ENCODE assay signal across 1 cellular context in the genomic region with DNA sequence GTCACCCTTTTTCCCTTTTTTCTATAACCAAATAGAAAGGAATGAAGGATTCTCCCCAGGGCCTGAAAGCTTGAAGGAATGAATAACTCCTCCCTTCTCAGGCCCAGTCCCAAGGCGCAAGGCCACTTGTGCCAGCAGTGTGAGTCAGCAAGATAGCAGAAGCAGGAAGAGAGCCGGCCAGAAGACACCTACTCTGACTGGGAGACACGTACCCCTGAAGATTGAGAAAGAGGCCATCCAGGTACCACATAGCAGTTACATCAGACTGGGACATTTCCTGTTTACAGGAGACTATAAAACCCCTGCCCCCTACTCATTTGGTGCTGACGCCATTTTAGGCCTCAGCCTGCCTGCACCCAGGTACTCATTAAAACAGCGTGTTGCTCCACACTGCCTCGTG.
A peak's percentile ranks its signal among the peaks of the same experiment; 100 is the strongest.
TF ChIP-seq lines count a peak whose summit lies in the region.

No MANE protein-coding gene starts in this region.

TF ChIP-seq in K562, 482 proteins besides CTCF, POLR2A, EP300 and RAD21 (continued from another document and continues in another):
- TF ChIP-seq, protein P1, sequence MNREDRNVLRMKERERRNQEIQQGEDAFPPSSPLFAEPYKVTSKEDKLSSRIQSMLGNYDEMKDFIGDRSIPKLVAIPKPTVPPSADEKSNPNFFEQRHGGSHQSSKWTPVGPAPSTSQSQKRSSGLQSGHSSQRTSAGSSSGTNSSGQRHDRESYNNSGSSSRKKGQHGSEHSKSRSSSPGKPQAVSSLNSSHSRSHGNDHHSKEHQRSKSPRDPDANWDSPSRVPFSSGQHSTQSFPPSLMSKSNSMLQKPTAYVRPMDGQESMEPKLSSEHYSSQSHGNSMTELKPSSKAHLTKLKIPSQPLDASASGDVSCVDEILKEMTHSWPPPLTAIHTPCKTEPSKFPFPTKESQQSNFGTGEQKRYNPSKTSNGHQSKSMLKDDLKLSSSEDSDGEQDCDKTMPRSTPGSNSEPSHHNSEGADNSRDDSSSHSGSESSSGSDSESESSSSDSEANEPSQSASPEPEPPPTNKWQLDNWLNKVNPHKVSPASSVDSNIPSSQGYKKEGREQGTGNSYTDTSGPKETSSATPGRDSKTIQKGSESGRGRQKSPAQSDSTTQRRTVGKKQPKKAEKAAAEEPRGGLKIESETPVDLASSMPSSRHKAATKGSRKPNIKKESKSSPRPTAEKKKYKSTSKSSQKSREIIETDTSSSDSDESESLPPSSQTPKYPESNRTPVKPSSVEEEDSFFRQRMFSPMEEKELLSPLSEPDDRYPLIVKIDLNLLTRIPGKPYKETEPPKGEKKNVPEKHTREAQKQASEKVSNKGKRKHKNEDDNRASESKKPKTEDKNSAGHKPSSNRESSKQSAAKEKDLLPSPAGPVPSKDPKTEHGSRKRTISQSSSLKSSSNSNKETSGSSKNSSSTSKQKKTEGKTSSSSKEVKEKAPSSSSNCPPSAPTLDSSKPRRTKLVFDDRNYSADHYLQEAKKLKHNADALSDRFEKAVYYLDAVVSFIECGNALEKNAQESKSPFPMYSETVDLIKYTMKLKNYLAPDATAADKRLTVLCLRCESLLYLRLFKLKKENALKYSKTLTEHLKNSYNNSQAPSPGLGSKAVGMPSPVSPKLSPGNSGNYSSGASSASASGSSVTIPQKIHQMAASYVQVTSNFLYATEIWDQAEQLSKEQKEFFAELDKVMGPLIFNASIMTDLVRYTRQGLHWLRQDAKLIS (CRISPR knock-in tag; IDR thresholded peaks at IDR 0.05) = no peak
- TF ChIP-seq NR2C2 (CRISPR knock-in tag; IDR thresholded peaks at IDR 0.05) (no peak), NR2C2 (tag; IDR thresholded peaks at IDR 0.05) (no peak; the same call in 1 of the 2 replicates), SRSF3 (IDR thresholded peaks at IDR 0.05; ENCODE audit: insufficient read depth, low read length) (no peak), NCOR1 (IDR thresholded peaks at IDR 0.05) (peak; percentile 44; the same call in 1 of the 2 replicates), RCOR1 (IDR thresholded peaks at IDR 0.05; ENCODE audit: borderline replicate concordance in 1 of 2, low read depth in 2 of 2, low read length in 2 of 2) (no peak), SMAD1 (IDR thresholded peaks at IDR 0.05; ENCODE audit: low read depth, low read length, partially characterized antibody) (no peak), ZNF12 (CRISPR knock-in tag; IDR thresholded peaks at IDR 0.05) (no peak), SUPT5H (IDR thresholded peaks at IDR 0.05) (0 out of 2 replicates have a peak, but pooled peaks have one; percentile 49), MYNN (IDR thresholded peaks at IDR 0.05) (no peak; the same call in 1 of the 2 replicates), MYNN (CRISPR knock-in tag; IDR thresholded peaks at IDR 0.05) (no peak), ZNF57 (CRISPR knock-in tag; IDR thresholded peaks at IDR 0.05) (no peak), ZNF76 (CRISPR knock-in tag; IDR thresholded peaks at IDR 0.05; ENCODE audit: borderline replicate concordance) (no peak), ZFP36 (IDR thresholded peaks at IDR 0.05; ENCODE audit: low read depth, low read length, partially characterized antibody) (no peak), ZNF175 (CRISPR knock-in tag; IDR thresholded peaks at IDR 0.05; ENCODE audit: low read depth) (no peak), BHLHE40 (IDR thresholded peaks at IDR 0.05; ENCODE audit: low read length) (no peak), ZNF695 (CRISPR knock-in tag; IDR thresholded peaks at IDR 0.05) (no peak), ZNF778 (CRISPR knock-in tag; IDR thresholded peaks at IDR 0.05) (no peak), NELFE (IDR thresholded peaks at IDR 0.05; ENCODE audit: insufficient read depth, insufficient read length) (no peak), TCF7L2 (IDR thresholded peaks at IDR 0.05; ENCODE audit: low read depth, low read length) (no peak), HNRNPUL1 (IDR thresholded peaks at IDR 0.05; ENCODE audit: low read length) (no peak), CTBP1 (IDR thresholded peaks at IDR 0.05; ENCODE audit: borderline replicate concordance) (0 out of 2 replicates have a peak, but pooled peaks have one; percentile 17), TCF3 (CRISPR knock-in tag; IDR thresholded peaks at IDR 0.05) (no peak), TARDBP (IDR thresholded peaks at IDR 0.05) (no peak), IRF2 (CRISPR knock-in tag; IDR thresholded peaks at IDR 0.05) (no peak), HDGF (IDR thresholded peaks at IDR 0.05) (no peak), ADNP (tag; IDR thresholded peaks at IDR 0.05) (no peak), SAFB (IDR thresholded peaks at IDR 0.05; ENCODE audit: borderline replicate concordance, low read depth, low read length) (no peak), TCF7 (IDR thresholded peaks at IDR 0.05; ENCODE audit: borderline replicate concordance) (no peak), RBM14 (IDR thresholded peaks at IDR 0.05; ENCODE audit: borderline replicate concordance, insufficient read depth, low read depth, low read length) (no peak), CXXC5 (CRISPR knock-in tag; IDR thresholded peaks at IDR 0.05) (peak; percentile 74), MAFF (IDR thresholded peaks at IDR 0.05; ENCODE audit: low read length) (peak; percentile 65), RNF2 (IDR thresholded peaks at IDR 0.05) (no peak), CHCHD3 (CRISPR knock-in tag; IDR thresholded peaks at IDR 0.05) (no peak), ARHGAP35 (IDR thresholded peaks at IDR 0.05; ENCODE audit: partially characterized antibody) (no peak), HMGN3 (IDR thresholded peaks at IDR 0.05; ENCODE audit: borderline replicate concordance, extremely low read depth, insufficient read length, low read depth, low read length) (no peak), MED1 (CRISPR knock-in tag; IDR thresholded peaks at IDR 0.05; ENCODE audit: borderline replicate concordance) (no peak), ASH1L (IDR thresholded peaks at IDR 0.05; ENCODE audit: borderline replicate concordance, low read depth, partially characterized antibody) (no peak)
- TF ChIP-seq, protein P2, sequence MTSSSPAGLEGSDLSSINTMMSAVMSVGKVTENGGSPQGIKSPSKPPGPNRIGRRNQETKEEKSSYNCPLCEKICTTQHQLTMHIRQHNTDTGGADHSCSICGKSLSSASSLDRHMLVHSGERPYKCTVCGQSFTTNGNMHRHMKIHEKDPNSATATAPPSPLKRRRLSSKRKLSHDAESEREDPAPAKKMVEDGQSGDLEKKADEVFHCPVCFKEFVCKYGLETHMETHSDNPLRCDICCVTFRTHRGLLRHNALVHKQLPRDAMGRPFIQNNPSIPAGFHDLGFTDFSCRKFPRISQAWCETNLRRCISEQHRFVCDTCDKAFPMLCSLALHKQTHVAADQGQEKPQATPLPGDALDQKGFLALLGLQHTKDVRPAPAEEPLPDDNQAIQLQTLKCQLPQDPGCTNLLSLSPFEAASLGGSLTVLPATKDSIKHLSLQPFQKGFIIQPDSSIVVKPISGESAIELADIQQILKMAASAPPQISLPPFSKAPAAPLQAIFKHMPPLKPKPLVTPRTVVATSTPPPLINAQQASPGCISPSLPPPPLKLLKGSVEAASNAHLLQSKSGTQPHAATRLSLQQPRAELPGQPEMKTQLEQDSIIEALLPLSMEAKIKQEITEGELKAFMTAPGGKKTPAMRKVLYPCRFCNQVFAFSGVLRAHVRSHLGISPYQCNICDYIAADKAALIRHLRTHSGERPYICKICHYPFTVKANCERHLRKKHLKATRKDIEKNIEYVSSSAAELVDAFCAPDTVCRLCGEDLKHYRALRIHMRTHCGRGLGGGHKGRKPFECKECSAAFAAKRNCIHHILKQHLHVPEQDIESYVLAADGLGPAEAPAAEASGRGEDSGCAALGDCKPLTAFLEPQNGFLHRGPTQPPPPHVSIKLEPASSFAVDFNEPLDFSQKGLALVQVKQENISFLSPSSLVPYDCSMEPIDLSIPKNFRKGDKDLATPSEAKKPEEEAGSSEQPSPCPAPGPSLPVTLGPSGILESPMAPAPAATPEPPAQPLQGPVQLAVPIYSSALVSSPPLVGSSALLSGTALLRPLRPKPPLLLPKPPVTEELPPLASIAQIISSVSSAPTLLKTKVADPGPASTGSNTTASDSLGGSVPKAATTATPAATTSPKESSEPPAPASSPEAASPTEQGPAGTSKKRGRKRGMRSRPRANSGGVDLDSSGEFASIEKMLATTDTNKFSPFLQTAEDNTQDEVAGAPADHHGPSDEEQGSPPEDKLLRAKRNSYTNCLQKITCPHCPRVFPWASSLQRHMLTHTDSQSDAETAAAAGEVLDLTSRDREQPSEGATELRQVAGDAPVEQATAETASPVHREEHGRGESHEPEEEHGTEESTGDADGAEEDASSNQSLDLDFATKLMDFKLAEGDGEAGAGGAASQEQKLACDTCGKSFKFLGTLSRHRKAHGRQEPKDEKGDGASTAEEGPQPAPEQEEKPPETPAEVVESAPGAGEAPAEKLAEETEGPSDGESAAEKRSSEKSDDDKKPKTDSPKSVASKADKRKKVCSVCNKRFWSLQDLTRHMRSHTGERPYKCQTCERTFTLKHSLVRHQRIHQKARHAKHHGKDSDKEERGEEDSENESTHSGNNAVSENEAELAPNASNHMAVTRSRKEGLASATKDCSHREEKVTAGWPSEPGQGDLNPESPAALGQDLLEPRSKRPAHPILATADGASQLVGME (CRISPR knock-in tag; IDR thresholded peaks at IDR 0.05) = no peak
- TF ChIP-seq, protein P3, sequence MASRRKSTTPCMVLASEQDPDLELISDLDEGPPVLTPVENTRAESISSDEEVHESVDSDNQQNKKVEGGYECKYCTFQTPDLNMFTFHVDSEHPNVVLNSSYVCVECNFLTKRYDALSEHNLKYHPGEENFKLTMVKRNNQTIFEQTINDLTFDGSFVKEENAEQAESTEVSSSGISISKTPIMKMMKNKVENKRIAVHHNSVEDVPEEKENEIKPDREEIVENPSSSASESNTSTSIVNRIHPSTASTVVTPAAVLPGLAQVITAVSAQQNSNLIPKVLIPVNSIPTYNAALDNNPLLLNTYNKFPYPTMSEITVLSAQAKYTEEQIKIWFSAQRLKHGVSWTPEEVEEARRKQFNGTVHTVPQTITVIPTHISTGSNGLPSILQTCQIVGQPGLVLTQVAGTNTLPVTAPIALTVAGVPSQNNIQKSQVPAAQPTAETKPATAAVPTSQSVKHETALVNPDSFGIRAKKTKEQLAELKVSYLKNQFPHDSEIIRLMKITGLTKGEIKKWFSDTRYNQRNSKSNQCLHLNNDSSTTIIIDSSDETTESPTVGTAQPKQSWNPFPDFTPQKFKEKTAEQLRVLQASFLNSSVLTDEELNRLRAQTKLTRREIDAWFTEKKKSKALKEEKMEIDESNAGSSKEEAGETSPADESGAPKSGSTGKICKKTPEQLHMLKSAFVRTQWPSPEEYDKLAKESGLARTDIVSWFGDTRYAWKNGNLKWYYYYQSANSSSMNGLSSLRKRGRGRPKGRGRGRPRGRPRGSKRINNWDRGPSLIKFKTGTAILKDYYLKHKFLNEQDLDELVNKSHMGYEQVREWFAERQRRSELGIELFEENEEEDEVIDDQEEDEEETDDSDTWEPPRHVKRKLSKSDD (conservative IDR thresholded peaks at IDR 0.05; ENCODE audit: low read length) = no peak
- TF ChIP-seq, protein P4, sequence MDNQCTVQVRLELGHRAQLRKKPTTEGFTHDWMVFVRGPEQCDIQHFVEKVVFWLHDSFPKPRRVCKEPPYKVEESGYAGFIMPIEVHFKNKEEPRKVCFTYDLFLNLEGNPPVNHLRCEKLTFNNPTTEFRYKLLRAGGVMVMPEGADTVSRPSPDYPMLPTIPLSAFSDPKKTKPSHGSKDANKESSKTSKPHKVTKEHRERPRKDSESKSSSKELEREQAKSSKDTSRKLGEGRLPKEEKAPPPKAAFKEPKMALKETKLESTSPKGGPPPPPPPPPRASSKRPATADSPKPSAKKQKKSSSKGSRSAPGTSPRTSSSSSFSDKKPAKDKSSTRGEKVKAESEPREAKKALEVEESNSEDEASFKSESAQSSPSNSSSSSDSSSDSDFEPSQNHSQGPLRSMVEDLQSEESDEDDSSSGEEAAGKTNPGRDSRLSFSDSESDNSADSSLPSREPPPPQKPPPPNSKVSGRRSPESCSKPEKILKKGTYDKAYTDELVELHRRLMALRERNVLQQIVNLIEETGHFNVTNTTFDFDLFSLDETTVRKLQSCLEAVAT (IDR thresholded peaks at IDR 0.05) = no peak
- TF ChIP-seq, protein P5, sequence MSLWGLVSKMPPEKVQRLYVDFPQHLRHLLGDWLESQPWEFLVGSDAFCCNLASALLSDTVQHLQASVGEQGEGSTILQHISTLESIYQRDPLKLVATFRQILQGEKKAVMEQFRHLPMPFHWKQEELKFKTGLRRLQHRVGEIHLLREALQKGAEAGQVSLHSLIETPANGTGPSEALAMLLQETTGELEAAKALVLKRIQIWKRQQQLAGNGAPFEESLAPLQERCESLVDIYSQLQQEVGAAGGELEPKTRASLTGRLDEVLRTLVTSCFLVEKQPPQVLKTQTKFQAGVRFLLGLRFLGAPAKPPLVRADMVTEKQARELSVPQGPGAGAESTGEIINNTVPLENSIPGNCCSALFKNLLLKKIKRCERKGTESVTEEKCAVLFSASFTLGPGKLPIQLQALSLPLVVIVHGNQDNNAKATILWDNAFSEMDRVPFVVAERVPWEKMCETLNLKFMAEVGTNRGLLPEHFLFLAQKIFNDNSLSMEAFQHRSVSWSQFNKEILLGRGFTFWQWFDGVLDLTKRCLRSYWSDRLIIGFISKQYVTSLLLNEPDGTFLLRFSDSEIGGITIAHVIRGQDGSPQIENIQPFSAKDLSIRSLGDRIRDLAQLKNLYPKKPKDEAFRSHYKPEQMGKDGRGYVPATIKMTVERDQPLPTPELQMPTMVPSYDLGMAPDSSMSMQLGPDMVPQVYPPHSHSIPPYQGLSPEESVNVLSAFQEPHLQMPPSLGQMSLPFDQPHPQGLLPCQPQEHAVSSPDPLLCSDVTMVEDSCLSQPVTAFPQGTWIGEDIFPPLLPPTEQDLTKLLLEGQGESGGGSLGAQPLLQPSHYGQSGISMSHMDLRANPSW (CRISPR knock-in tag; IDR thresholded peaks at IDR 0.05) = no peak
- TF ChIP-seq, protein P6, sequence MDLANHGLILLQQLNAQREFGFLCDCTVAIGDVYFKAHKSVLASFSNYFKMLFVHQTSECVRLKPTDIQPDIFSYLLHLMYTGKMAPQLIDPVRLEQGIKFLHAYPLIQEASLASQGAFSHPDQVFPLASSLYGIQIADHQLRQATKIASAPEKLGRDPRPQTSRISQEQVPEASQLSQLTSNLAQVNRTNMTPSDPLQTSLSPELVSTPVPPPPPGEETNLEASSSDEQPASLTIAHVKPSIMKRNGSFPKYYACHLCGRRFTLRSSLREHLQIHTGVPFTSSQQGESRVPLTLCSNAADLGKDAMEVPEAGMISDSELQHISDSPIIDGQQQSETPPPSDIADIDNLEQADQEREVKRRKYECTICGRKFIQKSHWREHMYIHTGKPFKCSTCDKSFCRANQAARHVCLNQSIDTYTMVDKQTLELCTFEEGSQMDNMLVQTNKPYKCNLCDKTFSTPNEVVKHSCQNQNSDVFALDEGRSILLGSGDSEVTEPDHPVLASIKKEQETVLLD (IDR thresholded peaks at IDR 0.05) = peak; percentile 18; the same call in 1 of the 2 replicates
- TF ChIP-seq, protein P7, sequence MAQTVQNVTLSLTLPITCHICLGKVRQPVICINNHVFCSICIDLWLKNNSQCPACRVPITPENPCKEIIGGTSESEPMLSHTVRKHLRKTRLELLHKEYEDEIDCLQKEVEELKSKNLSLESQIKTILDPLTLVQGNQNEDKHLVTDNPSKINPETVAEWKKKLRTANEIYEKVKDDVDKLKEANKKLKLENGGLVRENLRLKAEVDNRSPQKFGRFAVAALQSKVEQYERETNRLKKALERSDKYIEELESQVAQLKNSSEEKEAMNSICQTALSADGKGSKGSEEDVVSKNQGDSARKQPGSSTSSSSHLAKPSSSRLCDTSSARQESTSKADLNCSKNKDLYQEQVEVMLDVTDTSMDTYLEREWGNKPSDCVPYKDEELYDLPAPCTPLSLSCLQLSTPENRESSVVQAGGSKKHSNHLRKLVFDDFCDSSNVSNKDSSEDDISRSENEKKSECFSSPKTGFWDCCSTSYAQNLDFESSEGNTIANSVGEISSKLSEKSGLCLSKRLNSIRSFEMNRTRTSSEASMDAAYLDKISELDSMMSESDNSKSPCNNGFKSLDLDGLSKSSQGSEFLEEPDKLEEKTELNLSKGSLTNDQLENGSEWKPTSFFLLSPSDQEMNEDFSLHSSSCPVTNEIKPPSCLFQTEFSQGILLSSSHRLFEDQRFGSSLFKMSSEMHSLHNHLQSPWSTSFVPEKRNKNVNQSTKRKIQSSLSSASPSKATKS (CRISPR knock-in tag; IDR thresholded peaks at IDR 0.05) = no peak
